1 cellular context compared by ENCODE assay signal in genomic region chr17:38672788-38673713, GRCh38.
TF ChIP-seq lines count a peak whose summit lies in the region.

No MANE protein-coding gene starts in this region.

TF ChIP-seq in HEK293, 187 proteins besides CTCF, POLR2A, EP300 and RAD21 (continued from another document):
- TF ChIP-seq PATZ1 (tag by site-specific recombination; IDR thresholded peaks at IDR 0.05): peak; percentile 76
- no peak for TF ChIP-seq YY2 (tag by site-specific recombination; IDR thresholded peaks at IDR 0.05)
- peak; percentile 50; the same call in 1 of the 2 replicates for TF ChIP-seq GLIS2 (tag by site-specific recombination; IDR thresholded peaks at IDR 0.05)
- no peak for TF ChIP-seq ZSCAN30 (tag by site-specific recombination; IDR thresholded peaks at IDR 0.05)
- TF ChIP-seq ZNF211 (tag by site-specific recombination; IDR thresholded peaks at IDR 0.05; ENCODE audit: low read depth): no peak
- no peak for TF ChIP-seq KLF7 (tag by site-specific recombination; IDR thresholded peaks at IDR 0.05; ENCODE audit: borderline replicate concordance)
- TF ChIP-seq, protein P1, sequence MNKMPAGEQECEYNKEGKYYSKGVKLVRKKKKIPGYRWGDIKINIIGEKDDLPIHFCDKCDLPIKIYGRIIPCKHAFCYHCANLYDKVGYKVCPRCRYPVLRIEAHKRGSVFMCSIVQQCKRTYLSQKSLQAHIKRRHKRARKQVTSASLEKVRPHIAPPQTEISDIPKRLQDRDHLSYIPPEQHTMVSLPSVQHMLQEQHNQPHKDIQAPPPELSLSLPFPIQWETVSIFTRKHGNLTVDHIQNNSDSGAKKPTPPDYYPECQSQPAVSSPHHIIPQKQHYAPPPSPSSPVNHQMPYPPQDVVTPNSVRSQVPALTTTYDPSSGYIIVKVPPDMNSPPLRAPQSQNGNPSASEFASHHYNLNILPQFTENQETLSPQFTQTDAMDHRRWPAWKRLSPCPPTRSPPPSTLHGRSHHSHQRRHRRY (tag by site-specific recombination; IDR thresholded peaks at IDR 0.05): 0 out of 2 replicates have a peak, but pooled peaks have one; percentile 13
- TF ChIP-seq ZNF521 (tag by site-specific recombination; IDR thresholded peaks at IDR 0.05): no peak
- TF ChIP-seq EGR2 (tag by site-specific recombination; IDR thresholded peaks at IDR 0.05; ENCODE audit: low read depth): 0 out of 2 replicates have a peak, but pooled peaks have one; percentile 6
- TF ChIP-seq BCL11B (tag by site-specific recombination; IDR thresholded peaks at IDR 0.05; ENCODE audit: low read depth): peak; percentile 54; the same call in 1 of the 2 replicates
- peak; percentile 45; the same call in 1 of the 2 replicates for TF ChIP-seq ZNF600 (tag by site-specific recombination; IDR thresholded peaks at IDR 0.05)
